In the genomic region with DNA sequence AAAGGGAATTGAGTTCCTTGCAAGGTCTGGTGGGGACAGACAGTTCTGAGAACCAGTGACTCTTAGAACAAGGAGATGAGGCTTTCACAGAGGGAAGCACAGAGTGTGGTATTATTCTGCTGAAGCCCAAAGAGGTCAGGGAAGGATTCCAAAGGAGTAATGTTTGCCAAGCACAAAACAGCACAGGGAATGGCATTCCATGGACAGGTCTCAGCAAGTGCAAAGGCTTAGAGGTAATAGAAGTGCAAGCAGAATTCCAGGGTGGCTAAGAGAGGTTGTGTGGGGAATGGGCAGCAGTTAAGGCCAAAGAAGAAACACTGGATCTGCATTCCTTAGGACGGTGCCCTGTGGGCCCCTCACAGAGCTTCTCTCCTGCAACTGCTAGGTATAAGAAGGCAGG, we compare ENCODE assay signal across 10 cellular contexts. TPM values are rescaled to one million over a fixed set of nuclear protein-coding genes. Genes with fewer than 3 reads are reported as not detected.
DNase-seq lines count a peak whose midpoint lies in the region; ATAC-seq, FAIRE-seq and TF ChIP-seq lines count a peak whose summit lies in the region.
"Not testable (repeated sequence)": the region's sequence is repeated elsewhere in the genome, so short reads cannot be mapped to it uniquely, and the experiment has no call there.
"Had no signal": no experiment of that assay in that cellular context is flagged by ENCODE, and none has a peak within 500 bp of the region (broad histone marks: within the 10 kb centered on the region; RNA-seq: fewer than 3 reads in every experiment).

No MANE protein-coding gene starts in this region.

- H3K4me1 Mint-ChIP-seq in astrocyte (ENCODE audit: low read depth, unreplicated experiment), result peaks cover 18% of the 10 kb centered on the region

- H3K9ac ChIP-seq in astrocyte (ENCODE audit: low read length), result peak overlapping the region; percentile 52

- intact Hi-C loops in Right ventricle myocardium inferior (cut with DNase I), result loop anchor here (5.0 kb wide), 1 partner anchor 165 kb away; no protein-coding TSS in a partner anchor

- H2AFZ ChIP-seq in astrocyte (ENCODE audit: low read depth, low read length), result not testable (repeated sequence)
- peak overlapping the region; percentile 4 for H2AFZ ChIP-seq in osteoblast (ENCODE audit: low read length)

- H3K36me3 Mint-ChIP-seq in astrocyte (ENCODE audit: low read depth, unreplicated experiment), result not testable (repeated sequence)

- DNase-seq in AG10803 (ENCODE audit: low read depth) (peak; percentile 57), HK-2 (ENCODE audit: unreplicated experiment) (peak; percentile 5), RWPE1 (ENCODE audit: low spot score) (peak; percentile 66), astrocyte (ENCODE audit: low read depth) (peak; percentile 52), epithelial cell of esophagus (ENCODE audit: low read depth) (peak; percentile 90)
- DNase-seq in Right ventricle myocardium inferior (ENCODE audit: missing footprints); osteoblast (ENCODE audit: insufficient read length, low spot score, missing footprints); urothelium cell line (ENCODE audit: low spot score): not testable (repeated sequence)

- H3K36me3 ChIP-seq in astrocyte (ENCODE audit: insufficient read depth, low read length); osteoblast (ENCODE audit: insufficient read depth, low read length): not testable (repeated sequence)

- peak; percentile 26 for FAIRE-seq in astrocyte (lab: Jason Lieb, UNC)
- peak; percentile 86 for FAIRE-seq in urothelium cell line (lab: Jason Lieb, UNC)

- peaks cover 20% of the 10 kb centered on the region for H3K4me1 ChIP-seq in astrocyte (ENCODE audit: insufficient read depth, low read length)
- peaks cover 49% of the 10 kb centered on the region for H3K4me1 ChIP-seq in osteoblast (ENCODE audit: insufficient read depth, low read length)

- not testable (repeated sequence) for H3K4me2 ChIP-seq in astrocyte (ENCODE audit: low read length); osteoblast (ENCODE audit: insufficient read depth, low read length)

- ATAC-seq in Right ventricle myocardium inferior, result peak; percentile 23

- peak overlapping the region; percentile 72 for H3K27ac Mint-ChIP-seq in astrocyte (ENCODE audit: unreplicated experiment)

- TF ChIP-seq CTCF in AG10803 (conservative IDR thresholded peaks at IDR 0.05; ENCODE audit: low read length); RWPE1 (conservative IDR thresholded peaks at IDR 0.05; ENCODE audit: low read depth); astrocyte (IDR thresholded peaks at IDR 0.05; ENCODE audit: insufficient read depth, low read depth, low read length); epithelial cell of esophagus (IDR thresholded peaks at IDR 0.05; ENCODE audit: insufficient read depth, low read depth, low read length, missing control alignments); osteoblast (IDR thresholded peaks at IDR 0.05; ENCODE audit: extremely low read depth, low read depth, low read length): not testable (repeated sequence)

- not testable (repeated sequence) for H3K4me3 ChIP-seq in AG10803 (ENCODE audit: low read length); astrocyte (ENCODE audit: insufficient read depth, low read depth, low read length); epithelial cell of esophagus (ENCODE audit: low read length); osteoblast (ENCODE audit: insufficient read depth, low read length)

- not testable (repeated sequence) for H4K20me1 ChIP-seq in astrocyte (ENCODE audit: insufficient read depth, low read length); osteoblast (ENCODE audit: insufficient read depth, low read length)

- H3K9me3 ChIP-seq in astrocyte (ENCODE audit: insufficient read depth, low read depth, low read length); osteoblast (ENCODE audit: low read depth, low read length): not testable (repeated sequence)

- H3K27me3 Mint-ChIP-seq in astrocyte (ENCODE audit: low read depth, unreplicated experiment), result not testable (repeated sequence)

- H3K27ac ChIP-seq in RWPE1, result peak overlapping the region; percentile 86
- peak overlapping the region; percentile 73 for H3K27ac ChIP-seq in astrocyte (ENCODE audit: low read depth, low read length)
- H3K27ac ChIP-seq in osteoblast (ENCODE audit: low read depth, low read length), result peak overlapping the region; percentile 94

- CTCF ChIA-PET in RWPE1 (lab: Yijun Ruan, JAX), result interaction anchor here (0.6 to 0.8 kb wide), 2 partner anchors 41 to 292 kb away, joined by 3 to 4 read pairs; partner anchors contain the start of gene CLPB

- H3K79me2 ChIP-seq in astrocyte (ENCODE audit: insufficient read depth, low read length); osteoblast (ENCODE audit: insufficient read depth, low read length): not testable (repeated sequence)

- not testable (repeated sequence) for H3K27me3 ChIP-seq in astrocyte (ENCODE audit: insufficient read depth, low read length); osteoblast (ENCODE audit: insufficient read depth, low read length)

- not testable (repeated sequence) for H3K9me3 Mint-ChIP-seq in astrocyte (ENCODE audit: unreplicated experiment)

- H3K4me3 Mint-ChIP-seq in astrocyte (ENCODE audit: unreplicated experiment), result not testable (repeated sequence)

- POLR2A ChIA-PET in RWPE1 (lab: Yijun Ruan, JAX; ENCODE audit: low non-redundant PET), result not testable (repeated sequence)

RNA-seq across cellular contexts. Expression of gene FOLR3, which starts 6.6 kb away (rescaled TPM):
- total RNA-seq in astrocyte (not detected in 2 replicates), Right ventricle myocardium inferior (1.7 TPM), osteoblast (0.88 and 1.1 TPM in 2 replicates)
- total RNA-seq: A172, NCI-H460 had no signal

RNA-seq across cellular contexts. Expression of gene ANAPC15, which starts 29.6 kb away (rescaled TPM):
- 36.1 and 39.0 TPM in 2 replicates for total RNA-seq in astrocyte
- 46.1 TPM for total RNA-seq in Right ventricle myocardium inferior
- total RNA-seq in osteoblast, result 21.7 and 23.0 TPM in 2 replicates

RNA-seq across cellular contexts. Expression of gene TOMT, which starts 36.4 kb away (rescaled TPM):
- total RNA-seq in astrocyte, result not detected in 2 replicates
- total RNA-seq in Right ventricle myocardium inferior, result not detected
- not detected in 2 replicates for total RNA-seq in osteoblast
- total RNA-seq: A172, NCI-H460 had no signal

RNA-seq across cellular contexts. Expression of gene LAMTOR1, which starts 39.0 kb away (rescaled TPM):
- total RNA-seq in astrocyte (63.8 and 65.8 TPM in 2 replicates), Right ventricle myocardium inferior (80.3 TPM), osteoblast (131 and 138 TPM in 2 replicates)

RNA-seq across cellular contexts. Expression of gene FOLR1, which starts 49.9 kb away (rescaled TPM):
- total RNA-seq in astrocyte, result 3.2 and 3.6 TPM in 2 replicates
- 1.2 TPM for total RNA-seq in Right ventricle myocardium inferior
- total RNA-seq in osteoblast, result under 0.01 and 0.36 TPM in 2 replicates
- total RNA-seq: A172, NCI-H460 had no signal
